Comparison of ENCODE assay signal across 21 cellular contexts in genomic region chr17:59185997-59186396, GRCh38. TPM values are rescaled to one million over a fixed set of nuclear protein-coding genes. Genes with fewer than 3 reads are reported as not detected.
A peak's percentile ranks its signal among the peaks of the same experiment; 100 is the strongest.
DNase-seq lines count a peak whose midpoint lies in the region; ATAC-seq, FAIRE-seq and TF ChIP-seq lines count a peak whose summit lies in the region.
"Had no signal": no experiment of that assay in that cellular context is flagged by ENCODE, and none has a peak within 500 bp of the region (broad histone marks: within the 10 kb centered on the region; RNA-seq: fewer than 3 reads in every experiment).

No MANE protein-coding gene starts in this region.

- TF ChIP-seq POLR2A in K562 (conservative IDR thresholded peaks at IDR 0.05) = no peak

- no peaks in the 10 kb centered on the region for H3K9me3 Mint-ChIP-seq in activated CD4-positive, alpha-beta T cell treated with anti-CD3 and anti-CD28 coated beads, Interleukin-2, amount 10 ng/mL, durations not matched to agents 24 days and 14 days
- H3K9me3 Mint-ChIP-seq: CD4-positive, CD25-positive, alpha-beta regulatory T cell; CD8-positive, alpha-beta T cell had no signal

- no peaks in the 10 kb centered on the region for H3K9me1 ChIP-seq in K562 (ENCODE audit: control insufficient read depth, insufficient read depth, low read length)

- H3K27me3 Mint-ChIP-seq in activated CD4-positive, alpha-beta T cell treated with anti-CD3 and anti-CD28 coated beads, Interleukin-2, amount 10 ng/mL, durations not matched to agents 24 days and 14 days = no peaks in the 10 kb centered on the region
- H3K27me3 Mint-ChIP-seq: B cell; CD4-positive, CD25-positive, alpha-beta regulatory T cell had no signal

- H3K4me1 Mint-ChIP-seq in activated CD4-positive, alpha-beta T cell treated with anti-CD3 and anti-CD28 coated beads, Interleukin-2, amount 10 ng/mL, durations not matched to agents 24 days and 14 days = no peaks in the 10 kb centered on the region
- H3K4me1 Mint-ChIP-seq: CD4-positive, CD25-positive, alpha-beta regulatory T cell had no signal

- FAIRE-seq in K562 (lab: Jason Lieb, UNC) = no peak
- FAIRE-seq: A204.1, G401.6, GM18507, H54 had no signal

- TF ChIP-seq CTCF in Panc1 (IDR thresholded peaks at IDR 0.05) (no peak), K562 (IDR thresholded peaks at IDR 0.05 in 2 of 3, conservative IDR thresholded peaks at IDR 0.05 in 1 of 3; ENCODE audit: insufficient read depth in 2 of 3, low read depth in 1 of 3, low read length in 3 of 3) (no peak)

- no peak overlapping the region for H2AFZ ChIP-seq in K562 (ENCODE audit: low read depth, low read length)

- no peak overlapping the region for H3K9ac ChIP-seq in K562 (ENCODE audit: insufficient read depth in 1 of 2, low read depth in 2 of 2, low read length in 2 of 2)
- H3K9ac ChIP-seq: BLaER1 had no signal

- H3K27me3 ChIP-seq in Panc1 (ENCODE audit: control insufficient read depth, insufficient read depth, low read length) (no peaks in the 10 kb centered on the region), K562 (ENCODE audit: control insufficient read depth in 2 of 2, insufficient read depth in 2 of 2, low read length in 2 of 2) (no peaks in the 10 kb centered on the region)
- H3K27me3 ChIP-seq: BLaER1 had no signal

- H3K9me3 ChIP-seq in Panc1 (ENCODE audit: control insufficient read depth, insufficient read depth, low read depth, low read length) (no peaks in the 10 kb centered on the region), K562 (replicated peaks; ENCODE audit: control insufficient read depth, insufficient read depth, low read depth, low read length) (no peaks in the 10 kb centered on the region)
- H3K9me3 ChIP-seq: BLaER1, Caco-2, HAP-1 had no signal

- no peaks in the 10 kb centered on the region for H4K20me1 ChIP-seq in K562 (replicated peaks; ENCODE audit: control insufficient read depth, insufficient read depth, low read length)
- H4K20me1 ChIP-seq: BLaER1 had no signal

- H3K27ac Mint-ChIP-seq in activated CD4-positive, alpha-beta T cell treated with anti-CD3 and anti-CD28 coated beads, Interleukin-2, amount 10 ng/mL, durations not matched to agents 24 days and 14 days = peak overlapping the region; percentile 34
- H3K27ac Mint-ChIP-seq: B cell; CD4-positive, CD25-positive, alpha-beta regulatory T cell; CD8-positive, alpha-beta T cell had no signal

- H3K36me3 Mint-ChIP-seq in activated CD4-positive, alpha-beta T cell treated with anti-CD3 and anti-CD28 coated beads, Interleukin-2, amount 10 ng/mL, durations not matched to agents 24 days and 14 days (ENCODE audit: low read depth) = peaks cover 27% of the 10 kb centered on the region
- H3K36me3 Mint-ChIP-seq: CD8-positive, alpha-beta T cell had no signal

- H3K4me2 ChIP-seq in K562 (ENCODE audit: insufficient read depth, low read length) = no peak overlapping the region
- H3K4me2 ChIP-seq: BLaER1 had no signal

- BruUV-seq in Panc1 (replicated peaks; lab: Mats Ljungman, UMichigan) = TSS peak; percentile 52
- TSS peak; percentile 18 for BruUV-seq in K562 (replicated peaks; lab: Mats Ljungman, UMichigan)

- H3K4me1 ChIP-seq in Panc1 (ENCODE audit: control insufficient read depth, insufficient read depth, low read length) (no peaks in the 10 kb centered on the region), K562 (replicated peaks in 1 of 2; ENCODE audit: control insufficient read depth in 2 of 2, insufficient read depth in 2 of 2, low read length in 2 of 2) (no peaks in the 10 kb centered on the region)
- H3K4me1 ChIP-seq: BLaER1, Caco-2, HAP-1 had no signal

- H3K4me3 ChIP-seq in Panc1 (ENCODE audit: low read depth in 2 of 2, low read length in 2 of 2) (no peak overlapping the region), K562 (no peak overlapping the region)
- H3K4me3 ChIP-seq: BLaER1, HAP-1 had no signal

- intact Hi-C loops in activated CD4-positive, alpha-beta T cell treated with anti-CD3 and anti-CD28 coated beads, Interleukin-2, amount 10 ng/mL, durations not matched to agents 24 days and 14 days (cut with micrococcal nuclease) = no loop called here
- intact Hi-C loops in Panc1 (cut with micrococcal nuclease; ENCODE audit: unreplicated experiment) = no loop called here
- intact Hi-C loops in K562 (cut with micrococcal nuclease) = no loop called here

- CTCF ChIA-PET in Panc1 (lab: Charles Lee) = no interaction called here
- CTCF ChIA-PET in K562 (lab: Yijun Ruan, JAX; ENCODE audit: low intra/inter-chr PET ratio) = no interaction called here

- no peak for TF ChIP-seq RAD21 in K562 (CRISPR knock-in tag; conservative IDR thresholded peaks at IDR 0.05 in 1 of 2, IDR thresholded peaks at IDR 0.05 in 1 of 2)

- H3K79me2 ChIP-seq in K562 (ENCODE audit: control insufficient read depth, insufficient read depth, low read length) = no peaks in the 10 kb centered on the region

- no peak for DNase-seq in activated CD4-positive, alpha-beta T cell treated with anti-CD3 and anti-CD28 coated beads, Interleukin-2, amount 10 ng/mL, durations not matched to agents 24 days and 14 days
- DNase-seq in activated CD4-positive, alpha-beta T cell treated with anti-CD3 and anti-CD28 coated beads for 1 hour = no peak
- DNase-seq in Panc1 (ENCODE audit: low read depth, low spot score) (no peak), K562 (ENCODE audit: extremely low read depth in 1 of 4, low spot score in 3 of 4) (no peak), NCI-H146 (lab: John Stamatoyannopoulos, UW) (no peak)
- DNase-seq: Caco-2; CD4-positive, CD25-positive, alpha-beta regulatory T cell; CD8-positive, alpha-beta T cell; DMS153; DND-41; GOT3 had no signal

- no peak overlapping the region for H3K4me3 Mint-ChIP-seq in activated CD4-positive, alpha-beta T cell treated with anti-CD3 and anti-CD28 coated beads, Interleukin-2, amount 10 ng/mL, durations not matched to agents 24 days and 14 days
- H3K4me3 Mint-ChIP-seq: B cell; CD4-positive, CD25-positive, alpha-beta regulatory T cell; CD8-positive, alpha-beta T cell had no signal

- ATAC-seq in Panc1 (no peak), K562 (no peak), GM18511 (IDR thresholded peaks at IDR 0.05; ENCODE audit: unreplicated experiment) (no peak)
- ATAC-seq: CD8-positive, alpha-beta T cell had no signal

- TF ChIP-seq EP300 in K562 (IDR thresholded peaks at IDR 0.05; ENCODE audit: low read length) = no peak

- H3K27ac ChIP-seq in Panc1 (ENCODE audit: low read length) (no peak overlapping the region), K562 (ENCODE audit: extremely low read depth, low read depth, low read length) (no peak overlapping the region)
- H3K27ac ChIP-seq: 22Rv1, BLaER1, C4-2B had no signal

- in situ Hi-C loops in Panc1 (cut with HindIII; ENCODE audit: low pct_unique_long_range_greater_than_20kb, low sequenced_read_pairs) (no loop called here), K562 (cut with MboI) (no loop called here)

- H3K36me3 ChIP-seq in Panc1 (ENCODE audit: control insufficient read depth, insufficient read depth, low read length) (peaks cover 2% of the 10 kb centered on the region; the same call in 1 of the 2 replicates), K562 (ENCODE audit: control insufficient read depth, insufficient read depth, low read length) (peaks cover 40% of the 10 kb centered on the region; the same call in 1 of the 3 replicates)

- POLR2A ChIA-PET in Panc1 (lab: Charles Lee) = interaction anchor here (0.6 kb wide), 2 partner anchors 50 to 311 kb away, joined by 4 to 12 read pairs; no protein-coding TSS in a partner anchor
- POLR2A ChIA-PET in K562 (lab: Yijun Ruan, JAX) = interaction anchor here (0.8 kb wide), 1 partner anchor 27 kb away, joined by 4 read pairs; no protein-coding TSS in a partner anchor

RNA-seq across cellular contexts. Expression of gene SMG8, which starts 23.8 kb away (rescaled TPM):
- 23.9 and 25.2 TPM in 2 replicates for total RNA-seq in activated CD4-positive, alpha-beta T cell treated with anti-CD3 and anti-CD28 coated beads, Interleukin-2, amount 10 ng/mL, durations not matched to agents 24 days and 14 days
- 11.9 TPM for total RNA-seq in Panc1 (2021; ENCODE audit: unreplicated experiment)
- 6.6 TPM for polyA plus RNA-seq in Panc1 (2012; ENCODE audit: insufficient read length)
- total RNA-seq in K562 (2011; cell fraction: chromatin; rRNA removed; ENCODE audit: low replicate concordance) = 26.2 and 31.5 TPM in 2 replicates
- total RNA-seq in K562 (2011; cell fraction: nucleolus; rRNA removed) = 24.9 and 35.2 TPM in 2 replicates
- total RNA-seq in K562 (2011; cell fraction: nucleoplasm; rRNA removed) = 20.5 and 25.2 TPM in 2 replicates
- 15.3 and 16.0 TPM in 2 replicates for total RNA-seq in K562 (2014; rRNA removed)
- 21.9 and 22.1 TPM in 2 replicates for total RNA-seq in K562 (2014; rRNA removed; fragmentation: Illumina TruSeq; extraction: Trizol)
- 26.0 and 26.4 TPM in 2 replicates for total RNA-seq in K562 (2015; rRNA removed; fragmentation: Illumina TruSeq; extraction: Trizol)
- 18.3 and 19.2 TPM in 2 replicates for total RNA-seq in K562 (2021)
- 23.1 and 27.9 TPM in 2 replicates for polyA plus RNA-seq in K562 (2011; rRNA removed)
- 14.6 and 16.2 TPM in 2 replicates for polyA plus RNA-seq in K562 (2011; cell fraction: cytosol; rRNA removed)
- polyA plus RNA-seq in K562 (2011; cell fraction: nucleus; rRNA removed) = 10.4 and 13.2 TPM in 2 replicates
- polyA plus RNA-seq in K562 (2012) = 14.2 and 14.7 TPM in 2 replicates
- 18.0 and 23.0 TPM in 2 replicates for polyA plus RNA-seq in K562 (2014; fragmentation: Illumina TruSeq; extraction: Trizol)
- polyA plus RNA-seq in K562 (2014; fragmentation: Nextera tagmentation; extraction: Ambion mirVana) = 1 to 10 TPM; 3.5 to 5.1 TPM
- 13.9 and 15.4 TPM in 2 replicates for polyA plus RNA-seq in K562 (2014; rRNA removed)
- 31.5 and 34.3 TPM in 2 replicates for polyA minus RNA-seq in K562 (2011; rRNA and poly(A)+ RNA removed)
- 11.5 and 15.1 TPM in 2 replicates for polyA minus RNA-seq in K562 (2011; cell fraction: cytosol; rRNA and poly(A)+ RNA removed)
- polyA minus RNA-seq in K562 (2011; cell fraction: nucleus; rRNA and poly(A)+ RNA removed) = 14.3 and 27.2 TPM in 2 replicates

RNA-seq across cellular contexts. Expression of gene PRR11, which starts 30.5 kb away (rescaled TPM):
- total RNA-seq in activated CD4-positive, alpha-beta T cell treated with anti-CD3 and anti-CD28 coated beads, Interleukin-2, amount 10 ng/mL, durations not matched to agents 24 days and 14 days = 29.7 and 32.6 TPM in 2 replicates
- total RNA-seq in Panc1 (2021; ENCODE audit: unreplicated experiment) = 39.8 TPM
- polyA plus RNA-seq in Panc1 (2012; ENCODE audit: insufficient read length) = 12.7 TPM
- total RNA-seq in K562 (2011; cell fraction: chromatin; rRNA removed; ENCODE audit: low replicate concordance) = 18.4 and 33.2 TPM in 2 replicates
- total RNA-seq in K562 (2011; cell fraction: nucleolus; rRNA removed) = 11.7 and 13.4 TPM in 2 replicates
- total RNA-seq in K562 (2011; cell fraction: nucleoplasm; rRNA removed) = 17.7 and 21.2 TPM in 2 replicates
- 13.3 and 15.4 TPM in 2 replicates for total RNA-seq in K562 (2014; rRNA removed)
- 55.1 and 61.7 TPM in 2 replicates for total RNA-seq in K562 (2014; rRNA removed; fragmentation: Illumina TruSeq; extraction: Trizol)
- total RNA-seq in K562 (2015; rRNA removed; fragmentation: Illumina TruSeq; extraction: Trizol) = 45.0 and 50.3 TPM in 2 replicates
- total RNA-seq in K562 (2021) = 41.5 and 46.4 TPM in 2 replicates
- 61.2 and 72.4 TPM in 2 replicates for polyA plus RNA-seq in K562 (2011; rRNA removed)
- 30.0 and 47.7 TPM in 2 replicates for polyA plus RNA-seq in K562 (2011; cell fraction: cytosol; rRNA removed)
- 7.0 and 7.7 TPM in 2 replicates for polyA plus RNA-seq in K562 (2011; cell fraction: nucleus; rRNA removed)
- 38.8 and 66.0 TPM in 2 replicates for polyA plus RNA-seq in K562 (2012)
- 68.6 and 75.2 TPM in 2 replicates for polyA plus RNA-seq in K562 (2014; fragmentation: Illumina TruSeq; extraction: Trizol)
- 10 to 100 TPM; 28.8 to 34.7 TPM for polyA plus RNA-seq in K562 (2014; fragmentation: Nextera tagmentation; extraction: Ambion mirVana)
- 32.7 and 44.3 TPM in 2 replicates for polyA plus RNA-seq in K562 (2014; rRNA removed)
- 75.4 and 80.7 TPM in 2 replicates for polyA minus RNA-seq in K562 (2011; rRNA and poly(A)+ RNA removed)
- polyA minus RNA-seq in K562 (2011; cell fraction: cytosol; rRNA and poly(A)+ RNA removed) = 30.8 and 35.4 TPM in 2 replicates
- polyA minus RNA-seq in K562 (2011; cell fraction: nucleus; rRNA and poly(A)+ RNA removed) = 5.0 and 11.6 TPM in 2 replicates

RNA-seq across cellular contexts. Expression of gene SKA2, which starts 31.0 kb away (rescaled TPM):
- 60.5 and 62.2 TPM in 2 replicates for total RNA-seq in activated CD4-positive, alpha-beta T cell treated with anti-CD3 and anti-CD28 coated beads, Interleukin-2, amount 10 ng/mL, durations not matched to agents 24 days and 14 days
- total RNA-seq in Panc1 (2021; ENCODE audit: unreplicated experiment) = 30.3 TPM
- polyA plus RNA-seq in Panc1 (2012; ENCODE audit: insufficient read length) = 9.2 TPM
- total RNA-seq in K562 (2011; cell fraction: chromatin; rRNA removed; ENCODE audit: low replicate concordance) = 12.0 and 35.9 TPM in 2 replicates
- total RNA-seq in K562 (2011; cell fraction: nucleolus; rRNA removed) = 13.8 and 18.0 TPM in 2 replicates
- 27.6 and 40.7 TPM in 2 replicates for total RNA-seq in K562 (2011; cell fraction: nucleoplasm; rRNA removed)
- total RNA-seq in K562 (2014; rRNA removed) = 101 and 156 TPM in 2 replicates
- 133 and 167 TPM in 2 replicates for total RNA-seq in K562 (2014; rRNA removed; fragmentation: Illumina TruSeq; extraction: Trizol)
- 151 and 159 TPM in 2 replicates for total RNA-seq in K562 (2015; rRNA removed; fragmentation: Illumina TruSeq; extraction: Trizol)
- 74.5 and 78.4 TPM in 2 replicates for total RNA-seq in K562 (2021)
- polyA plus RNA-seq in K562 (2011; rRNA removed) = 39.2 and 58.1 TPM in 2 replicates
- polyA plus RNA-seq in K562 (2011; cell fraction: cytosol; rRNA removed) = 9.4 and 22.2 TPM in 2 replicates
- polyA plus RNA-seq in K562 (2011; cell fraction: nucleus; rRNA removed) = 6.1 and 9.9 TPM in 2 replicates
- polyA plus RNA-seq in K562 (2012) = 70.4 and 189 TPM in 2 replicates
- 140 and 183 TPM in 2 replicates for polyA plus RNA-seq in K562 (2014; fragmentation: Illumina TruSeq; extraction: Trizol)
- 10 to 100 TPM; 93.5 to 96.9 TPM for polyA plus RNA-seq in K562 (2014; fragmentation: Nextera tagmentation; extraction: Ambion mirVana)
- 140 and 158 TPM in 2 replicates for polyA plus RNA-seq in K562 (2014; rRNA removed)
- polyA minus RNA-seq in K562 (2011; rRNA and poly(A)+ RNA removed) = 51.4 and 53.3 TPM in 2 replicates
- 16.7 and 24.4 TPM in 2 replicates for polyA minus RNA-seq in K562 (2011; cell fraction: cytosol; rRNA and poly(A)+ RNA removed)
- 13.9 and 18.7 TPM in 2 replicates for polyA minus RNA-seq in K562 (2011; cell fraction: nucleus; rRNA and poly(A)+ RNA removed)

RNA-seq across cellular contexts. Expression of gene GDPD1, which starts 34.3 kb away (rescaled TPM):
- total RNA-seq in activated CD4-positive, alpha-beta T cell treated with anti-CD3 and anti-CD28 coated beads, Interleukin-2, amount 10 ng/mL, durations not matched to agents 24 days and 14 days = 1.8 and 2.7 TPM in 2 replicates
- total RNA-seq in Panc1 (2021; ENCODE audit: unreplicated experiment) (0.26 TPM), K562 (2014; rRNA removed) (5.7 and 7.9 TPM in 2 replicates), K562 (2014; rRNA removed; fragmentation: Illumina TruSeq; extraction: Trizol) (14.8 and 15.1 TPM in 2 replicates), K562 (2015; rRNA removed; fragmentation: Illumina TruSeq; extraction: Trizol) (9.2 and 9.5 TPM in 2 replicates), K562 (2021) (9.3 and 11.0 TPM in 2 replicates)
- 0.97 TPM for polyA plus RNA-seq in Panc1 (2012; ENCODE audit: insufficient read length)
- total RNA-seq in K562 (2011; cell fraction: chromatin; rRNA removed; ENCODE audit: low replicate concordance) = 22.6 and 34.0 TPM in 2 replicates
- total RNA-seq in K562 (2011; cell fraction: nucleolus; rRNA removed) = 13.3 and 18.2 TPM in 2 replicates
- total RNA-seq in K562 (2011; cell fraction: nucleoplasm; rRNA removed) = 21.1 and 23.0 TPM in 2 replicates
- polyA plus RNA-seq in K562 (2011; rRNA removed) (11.3 and 15.2 TPM in 2 replicates), K562 (2014; fragmentation: Illumina TruSeq; extraction: Trizol) (13.2 and 14.7 TPM in 2 replicates), K562 (2014; fragmentation: Nextera tagmentation; extraction: Ambion mirVana) (1 to 10 TPM; 7.8 to 8.1 TPM), K562 (2014; rRNA removed) (7.7 and 9.4 TPM in 2 replicates)
- polyA plus RNA-seq in K562 (2011; cell fraction: cytosol; rRNA removed) = 2.2 and 5.1 TPM in 2 replicates
- polyA plus RNA-seq in K562 (2011; cell fraction: nucleus; rRNA removed) = 5.9 and 8.1 TPM in 2 replicates
- 4.9 and 7.1 TPM in 2 replicates for polyA plus RNA-seq in K562 (2012)
- 24.4 and 25.6 TPM in 2 replicates for polyA minus RNA-seq in K562 (2011; rRNA and poly(A)+ RNA removed)
- polyA minus RNA-seq in K562 (2011; cell fraction: cytosol; rRNA and poly(A)+ RNA removed) = 5.8 and 10.5 TPM in 2 replicates
- polyA minus RNA-seq in K562 (2011; cell fraction: nucleus; rRNA and poly(A)+ RNA removed) = 4.8 and 12.3 TPM in 2 replicates
